Comparison of ENCODE assay signal across 15 cellular contexts in genomic region chr6:96816182-96816888, GRCh38. TPM values are rescaled to one million over a fixed set of nuclear protein-coding genes. Genes with fewer than 3 reads are reported as not detected.
A peak's percentile ranks its signal among the peaks of the same experiment; 100 is the strongest.
DNase-seq lines count a peak whose midpoint lies in the region; ATAC-seq and TF ChIP-seq lines count a peak whose summit lies in the region.
"Had no signal": no experiment of that assay in that cellular context is flagged by ENCODE, and none has a peak within 500 bp of the region (broad histone marks: within the 10 kb centered on the region; RNA-seq: fewer than 3 reads in every experiment).

No MANE protein-coding gene starts in this region.

- H3K4me3 Mint-ChIP-seq in H9, result peak overlapping the region in 1 of 2 experiments; percentile 27; a peak in 1 of 5 replicates
- H3K4me3 Mint-ChIP-seq: activated CD4-positive, alpha-beta memory T cell treated with anti-CD3 and anti-CD28 coated beads for 36 hours; activated T-helper 17 cell treated with anti-CD3 and anti-CD28 coated beads, Interleukin-2, amount 50 U/mL, for 72 hours had no signal

- H3K9me2 ChIP-seq in hepatocyte (replicated peaks; ENCODE audit: insufficient read depth), result no peaks in the 10 kb centered on the region

- H3K27ac Mint-ChIP-seq in H9, result peak overlapping the region; percentile 87 to 97 (median 91); a peak in 6 of 7 replicates
- H3K27ac Mint-ChIP-seq: activated CD4-positive, alpha-beta memory T cell treated with anti-CD3 and anti-CD28 coated beads for 36 hours; activated T-helper 17 cell treated with anti-CD3 and anti-CD28 coated beads, Interleukin-2, amount 50 U/mL, for 72 hours had no signal

- no peak overlapping the region for H2BK15ac ChIP-seq in H9 (ENCODE audit: low read depth, low read length)

- peaks cover 0 to 3% of the 10 kb centered on the region in 2 experiments; a peak in 2 of 5 replicates for H3K9me3 Mint-ChIP-seq in H9
- H3K9me3 Mint-ChIP-seq: activated CD4-positive, alpha-beta memory T cell treated with anti-CD3 and anti-CD28 coated beads for 36 hours had no signal

- no peaks in the 10 kb centered on the region for H3K36me3 ChIP-seq in ascending aorta
- no peaks in the 10 kb centered on the region for H3K36me3 ChIP-seq in hepatocyte (replicated peaks; ENCODE audit: insufficient read depth, low read depth)
- no peaks in the 10 kb centered on the region for H3K36me3 ChIP-seq in trophoblast cell (ENCODE audit: control insufficient read depth in 1 of 2, insufficient read depth in 2 of 2, low read length in 2 of 2)
- H3K36me3 ChIP-seq: heart right ventricle had no signal

- WGBS in H9 (ENCODE audit: extremely low coverage, insufficient read length, low lambda C conversion rate), result no CpG with 5 or more reads among the region's 7 CpGs
- WGBS in hepatocyte (ENCODE audit: low lambda C conversion rate, missing lambda C conversion rate), result 31% methylated on average over 7 of the region's 7 CpGs
- WGBS in trophoblast cell (ENCODE audit: extremely low coverage, insufficient coverage, insufficient read length), result no CpG with 5 or more reads among the region's 7 CpGs

- H3K36me3 Mint-ChIP-seq in H9 (ENCODE audit: insufficient read depth in 1 of 3, low read depth in 3 of 3), result peaks cover 0 to 5% (median 3%) of the 10 kb centered on the region in 3 experiments; a peak in 4 of 7 replicates

- H4K8ac ChIP-seq in H9 (replicated peaks; ENCODE audit: insufficient read length, low read depth, low read length), result no peak overlapping the region
- H4K8ac ChIP-seq in trophoblast cell (ENCODE audit: low read depth, low read length), result no peak overlapping the region

- H3K56ac ChIP-seq in H9 (ENCODE audit: insufficient read length, low read depth, low read length), result no peak overlapping the region

- H3K79me2 ChIP-seq in H9 (ENCODE audit: insufficient read depth, low read length) (peaks cover 1% of the 10 kb centered on the region; the same call in 1 of the 2 replicates), hepatocyte (peaks cover 20% of the 10 kb centered on the region), trophoblast cell (ENCODE audit: control insufficient read depth, insufficient read depth, low read length, poor library complexity) (no peaks in the 10 kb centered on the region)

- H3K27me3 Mint-ChIP-seq in H9 (ENCODE audit: low read depth), result no peaks in the 10 kb centered on the region

- H3K4me2 ChIP-seq in H9 (ENCODE audit: insufficient read depth, insufficient read length, low read length), result no peak overlapping the region
- peak overlapping the region; percentile 69 for H3K4me2 ChIP-seq in hepatocyte
- peak overlapping the region; percentile 75 for H3K4me2 ChIP-seq in trophoblast cell (ENCODE audit: low read length)

- H4K91ac ChIP-seq in H9 (ENCODE audit: insufficient read length, low read depth, low read length), result no peak overlapping the region
- no peak overlapping the region for H4K91ac ChIP-seq in trophoblast cell (ENCODE audit: low read depth, low read length)

- H3K4ac ChIP-seq in H9 (ENCODE audit: low read depth, low read length), result no peak overlapping the region
- no peak overlapping the region for H3K4ac ChIP-seq in trophoblast cell (ENCODE audit: low read depth, low read length)

- no peak overlapping the region for H4K12ac ChIP-seq in trophoblast cell (ENCODE audit: low read depth, low read length)

- H2AFZ ChIP-seq in H9 (ENCODE audit: low read length), result no peak overlapping the region
- H2AFZ ChIP-seq in hepatocyte, result no peak overlapping the region
- no peak overlapping the region for H2AFZ ChIP-seq in trophoblast cell (ENCODE audit: insufficient read depth, low read length, poor library complexity)

- H3K27ac ChIP-seq in H9 (ENCODE audit: insufficient read length, low read depth, low read length), result peak overlapping the region; percentile 83
- H3K27ac ChIP-seq in ascending aorta, result no peak overlapping the region
- peak overlapping the region; percentile 15 for H3K27ac ChIP-seq in hepatocyte
- H3K27ac ChIP-seq in trophoblast cell (ENCODE audit: low read depth, low read length), result peak overlapping the region; percentile 86
- H3K27ac ChIP-seq: heart right ventricle, RWPE1 had no signal

- H4K20me1 ChIP-seq in H9 (ENCODE audit: control insufficient read depth, insufficient read depth, insufficient read length), result no peaks in the 10 kb centered on the region
- H4K20me1 ChIP-seq in hepatocyte (ENCODE audit: insufficient read depth, poor library complexity, severe bottlenecking), result no peaks in the 10 kb centered on the region

- H3K4me1 ChIP-seq in H9 (ENCODE audit: insufficient read depth, low read length) (no peaks in the 10 kb centered on the region; the same call in 1 of the 2 replicates), ascending aorta (peaks cover 0 to 11% of the 10 kb centered on the region in 2 donors), hepatocyte (ENCODE audit: insufficient read depth) (no peaks in the 10 kb centered on the region), trophoblast cell (ENCODE audit: control insufficient read depth in 1 of 2, insufficient read depth in 2 of 2, low read length in 2 of 2) (no peaks in the 10 kb centered on the region)

- H3K14ac ChIP-seq in H9 (ENCODE audit: insufficient read depth, low read length) (no peak overlapping the region), trophoblast cell (ENCODE audit: low read length) (peak overlapping the region; percentile 29)

- no peak overlapping the region for H2BK20ac ChIP-seq in H9 (ENCODE audit: low read depth, low read length, poor library complexity, severe bottlenecking)

- H3K9me3 ChIP-seq in H9 (ENCODE audit: control insufficient read depth, low read depth, low read length), result no peaks in the 10 kb centered on the region
- H3K9me3 ChIP-seq in ascending aorta, result no peaks in the 10 kb centered on the region
- H3K9me3 ChIP-seq in hepatocyte (ENCODE audit: low read depth), result no peaks in the 10 kb centered on the region
- H3K9me3 ChIP-seq in trophoblast cell (ENCODE audit: insufficient read depth, low read depth, low read length), result no peaks in the 10 kb centered on the region
- H3K9me3 ChIP-seq: heart right ventricle had no signal

- TF ChIP-seq POLR2A in erythroblast (IDR thresholded peaks at IDR 0.05; ENCODE audit: low read length), result no peak

- H3K27me3 ChIP-seq in H9 (ENCODE audit: insufficient read depth, low read length) (no peaks in the 10 kb centered on the region), ascending aorta (no peaks in the 10 kb centered on the region), hepatocyte (no peaks in the 10 kb centered on the region), trophoblast cell (ENCODE audit: insufficient read depth, low read length) (no peaks in the 10 kb centered on the region)
- H3K27me3 ChIP-seq: heart right ventricle had no signal

- H2BK12ac ChIP-seq in H9 (ENCODE audit: insufficient read length, low read depth, low read length), result no peak overlapping the region
- no peak overlapping the region for H2BK12ac ChIP-seq in trophoblast cell (ENCODE audit: low read length)

- no peak overlapping the region for H2BK5ac ChIP-seq in H9 (ENCODE audit: insufficient read length, low read length)
- peak overlapping the region; percentile 12 for H2BK5ac ChIP-seq in trophoblast cell (ENCODE audit: low read depth, low read length, poor library complexity)

- no peak for TF ChIP-seq CTCF in H9 (conservative IDR thresholded peaks at IDR 0.05)
- no peak for TF ChIP-seq CTCF in ascending aorta (IDR thresholded peaks at IDR 0.05)
- no peak for TF ChIP-seq CTCF in hepatocyte (IDR thresholded peaks at IDR 0.05; ENCODE audit: poor library complexity)

- H2AK5ac ChIP-seq in H9 (ENCODE audit: insufficient read length, low read length) (no peak overlapping the region), trophoblast cell (ENCODE audit: low read length) (no peak overlapping the region)

- ATAC-seq in HG03108 (IDR thresholded peaks at IDR 0.05; ENCODE audit: unreplicated experiment), result no peak
- no peak for ATAC-seq in HG02884 (IDR thresholded peaks at IDR 0.05; ENCODE audit: unreplicated experiment)
- ATAC-seq: activated T-helper 17 cell treated with anti-CD3 and anti-CD28 coated beads, Interleukin-2, amount 50 U/mL, for 72 hours; heart right ventricle had no signal

- H4K5ac ChIP-seq in H9 (ENCODE audit: insufficient read length, low read depth, low read length), result peak overlapping the region; percentile 4

- peak overlapping the region; percentile 2 to 43 for H3K4me3 ChIP-seq in ascending aorta
- H3K4me3 ChIP-seq in hepatocyte, result no peak overlapping the region
- H3K4me3 ChIP-seq in trophoblast cell (ENCODE audit: low read depth, low read length), result no peak overlapping the region
- H3K4me3 ChIP-seq: heart right ventricle had no signal

- no peaks in the 10 kb centered on the region for H3K23me2 ChIP-seq in H9 (ENCODE audit: insufficient read length, low read depth, low read length, poor library complexity, severe bottlenecking)

- no peak overlapping the region for H3K23ac ChIP-seq in H9 (ENCODE audit: insufficient read length, low read depth, low read length)
- H3K23ac ChIP-seq in trophoblast cell (ENCODE audit: low read length), result no peak overlapping the region

- H3K18ac ChIP-seq in H9 (ENCODE audit: insufficient read length, low read depth, low read length) (no peak overlapping the region), trophoblast cell (ENCODE audit: low read length) (no peak overlapping the region)

- peaks cover 5% of the 10 kb centered on the region for H3K79me1 ChIP-seq in H9 (ENCODE audit: insufficient read depth, low read depth, low read length, poor library complexity, severe bottlenecking)
- no peaks in the 10 kb centered on the region for H3K79me1 ChIP-seq in trophoblast cell (ENCODE audit: low read length)

- peaks cover 28 to 30% of the 10 kb centered on the region in 2 experiments for H3K4me1 Mint-ChIP-seq in H9
- H3K4me1 Mint-ChIP-seq: activated T-helper 17 cell treated with anti-CD3 and anti-CD28 coated beads, Interleukin-2, amount 50 U/mL, for 72 hours had no signal

- no peak overlapping the region for H3T11ph ChIP-seq in H9 (ENCODE audit: low read length)

- H3K9ac ChIP-seq in H9 (ENCODE audit: extremely low read depth, insufficient read length, low read length), result no peak overlapping the region
- no peak overlapping the region for H3K9ac ChIP-seq in trophoblast cell (ENCODE audit: low read length)

- H2BK120ac ChIP-seq in H9 (ENCODE audit: low read depth, low read length, poor library complexity, severe bottlenecking) (no peak overlapping the region), trophoblast cell (ENCODE audit: insufficient read depth, low read length, poor library complexity) (peak overlapping the region; percentile 24)

- DNase-seq in H9 (peak; percentile 36), ascending aorta (ENCODE audit: low spot score in 2 of 2) (no peak), hepatocyte (ENCODE audit: low spot score) (peak; percentile 26), trophoblast cell (peak in 1 of 2 donors; percentile 58), erythroblast (lab: John Stamatoyannopoulos, UW) (no peak)
- DNase-seq in activated CD4-positive, alpha-beta T cell treated with anti-CD3 and anti-CD28 coated beads for 48 hours, result no peak
- DNase-seq: activated CD4-positive, alpha-beta memory T cell treated with anti-CD3 and anti-CD28 coated beads for 36 hours; heart right ventricle; NCI-H1930; NCI-H748 treated with DMSO at 0.1 percent for 48 hours; T-helper 9 cell had no signal

- intact Hi-C loops in ascending aorta (cut with DNase I), result no loop called here

RNA-seq across cellular contexts. Expression of gene GPR63, which starts 20.9 kb away (rescaled TPM):
- 5.2 and 5.9 TPM in 2 replicates for total RNA-seq in H9 (2021)
- 0.85 TPM for total RNA-seq in ascending aorta
- total RNA-seq in hepatocyte, result 6.9 and 7.7 TPM in 2 replicates
- polyA plus RNA-seq in hepatocyte, result 1.9 and 2.4 TPM in 2 replicates
- 0.99 and 1.0 TPM in 2 replicates for polyA plus RNA-seq in trophoblast cell (2013)

Comparison
In these comparisons a context has a peak if more than half of its experiments do, and no peak if none do; other contexts are left out.
1. DNase-seq: peak in H9 (single experiment) and hepatocyte (single experiment); none in ascending aorta (0 of 2), activated CD4-positive, alpha-beta T cell treated with anti-CD3 and anti-CD28 coated beads for 48 hours (single experiment) and erythroblast (0 of 2).
2. H3K27ac ChIP-seq: peak in H9 (single experiment), hepatocyte (single experiment) and trophoblast cell (single experiment); none in ascending aorta (0 of 2).
3. H3K4me3 ChIP-seq: peak in ascending aorta (2 of 2); none in hepatocyte (single experiment) and trophoblast cell (single experiment).